Comparison of ENCODE assay signal across 8 cellular contexts in genomic region chr1:245153645-245154428, GRCh38. TPM values are rescaled to one million over a fixed set of nuclear protein-coding genes. Genes with fewer than 3 reads are reported as not detected.
DNase-seq lines count a peak whose midpoint lies in the region; ATAC-seq and TF ChIP-seq lines count a peak whose summit lies in the region.

No MANE protein-coding gene starts in this region.

- H3F3A ChIP-seq in neural cell (ENCODE audit: insufficient read depth, low read length, poor library complexity, severe bottlenecking): peaks cover 3% of the 10 kb centered on the region

- H3K9me2 ChIP-seq in neural cell (ENCODE audit: insufficient read depth, low read length): no peaks in the 10 kb centered on the region

- peak overlapping the region; percentile 75 for H3K9ac ChIP-seq in neural cell (ENCODE audit: low read length)

- peak overlapping the region; percentile 93 for H3K4me2 ChIP-seq in neural cell (ENCODE audit: low read length)

- peaks cover 32 to 46% (median 37%) of the 10 kb centered on the region in 3 donors for H3K4me1 ChIP-seq in esophagus squamous epithelium

- TF ChIP-seq POLR2A in esophagus squamous epithelium (IDR thresholded peaks at IDR 0.05): no peak

- H2AFZ ChIP-seq in neural cell (ENCODE audit: low read depth, low read length): peak overlapping the region; percentile 71

- H4K20me1 ChIP-seq in neural cell (ENCODE audit: insufficient read depth): no peaks in the 10 kb centered on the region

- H3K27me3 ChIP-seq in esophagus squamous epithelium: peaks cover 0 to 90% (median 0%) of the 10 kb centered on the region in 4 donors
- H3K27me3 ChIP-seq in neural cell (ENCODE audit: insufficient read depth, low read depth, low read length): peaks cover 23% of the 10 kb centered on the region

- no peak for TF ChIP-seq CTCF in HFF-Myc (IDR thresholded peaks at IDR 0.05; ENCODE audit: low read depth, low read length, missing control alignments)
- TF ChIP-seq CTCF in WI38 (IDR thresholded peaks at IDR 0.05; ENCODE audit: low read depth, low read length): no peak
- no peak for TF ChIP-seq CTCF in esophagus squamous epithelium (IDR thresholded peaks at IDR 0.05)
- no peak for TF ChIP-seq CTCF in neural cell (IDR thresholded peaks at IDR 0.05; ENCODE audit: poor library complexity, severe bottlenecking)

- H3K4me3 ChIP-seq in HFF-Myc (replicated peaks; ENCODE audit: low read depth, low read length) (peak overlapping the region; percentile 65), WI38 (ENCODE audit: low read depth, low read length) (peak overlapping the region; percentile 65), esophagus squamous epithelium (peak overlapping the region; percentile 48 to 79 (median 56)), neural cell (ENCODE audit: low read length) (peak overlapping the region; percentile 91)

- H3K36me3 ChIP-seq in esophagus squamous epithelium: no peaks in the 10 kb centered on the region
- no peaks in the 10 kb centered on the region for H3K36me3 ChIP-seq in neural cell (ENCODE audit: insufficient read depth, low read length)

- DNase-seq in COLO668 (lab: John Stamatoyannopoulos, UW; ENCODE audit: unreplicated experiment) (peak; percentile 72), HFF-Myc (ENCODE audit: extremely low read depth, low read depth) (no peak), esophagus squamous epithelium (lab: John Stamatoyannopoulos, UW) (no peak)

- WGBS in esophagus squamous epithelium, 2 donors: 0% methylated on average over 4 of the region's 70 CpGs; no CpG with 5 or more reads in 1 of the 2 donors

- ATAC-seq in HG02885 (IDR thresholded peaks at IDR 0.05; ENCODE audit: poor library complexity, unreplicated experiment): no peak
- ATAC-seq in GM21390 (IDR thresholded peaks at IDR 0.05; ENCODE audit: unreplicated experiment): no peak
- no peak for ATAC-seq in HG02798 (IDR thresholded peaks at IDR 0.05; ENCODE audit: poor library complexity, unreplicated experiment)

- H3K9me3 ChIP-seq in esophagus squamous epithelium (no peaks in the 10 kb centered on the region), neural cell (ENCODE audit: low read length) (no peaks in the 10 kb centered on the region)

- intact Hi-C loops in esophagus squamous epithelium (cut with DNase I): no loop called here

- H3K27ac ChIP-seq in esophagus squamous epithelium (peak overlapping the region in 1 of 4 donors; percentile 36), neural cell (ENCODE audit: low read length) (peak overlapping the region; percentile 74)

- TF ChIP-seq EP300 in neural cell (conservative IDR thresholded peaks at IDR 0.05; ENCODE audit: poor library complexity, severe bottlenecking): no peak

- TF ChIP-seq RAD21 in neural cell (conservative IDR thresholded peaks at IDR 0.05): no peak

- peaks cover 17% of the 10 kb centered on the region for H3K79me2 ChIP-seq in neural cell (replicated peaks; ENCODE audit: insufficient read depth, low read length)

TF ChIP-seq in neural cell, 6 proteins besides CTCF, POLR2A, EP300 and RAD21:
- peak; percentile 83 for TF ChIP-seq MXI1 (conservative IDR thresholded peaks at IDR 0.05; ENCODE audit: poor library complexity, severe bottlenecking)
- TF ChIP-seq POLR2AphosphoS5 (IDR thresholded peaks at IDR 0.05): no peak
- no peak for TF ChIP-seq EZH2 (IDR thresholded peaks at IDR 0.05; ENCODE audit: borderline replicate concordance, insufficient read depth, low read length, poor library complexity, severe bottlenecking)
- TF ChIP-seq SMC3 (conservative IDR thresholded peaks at IDR 0.05; ENCODE audit: poor library complexity): no peak
- TF ChIP-seq, protein P1, sequence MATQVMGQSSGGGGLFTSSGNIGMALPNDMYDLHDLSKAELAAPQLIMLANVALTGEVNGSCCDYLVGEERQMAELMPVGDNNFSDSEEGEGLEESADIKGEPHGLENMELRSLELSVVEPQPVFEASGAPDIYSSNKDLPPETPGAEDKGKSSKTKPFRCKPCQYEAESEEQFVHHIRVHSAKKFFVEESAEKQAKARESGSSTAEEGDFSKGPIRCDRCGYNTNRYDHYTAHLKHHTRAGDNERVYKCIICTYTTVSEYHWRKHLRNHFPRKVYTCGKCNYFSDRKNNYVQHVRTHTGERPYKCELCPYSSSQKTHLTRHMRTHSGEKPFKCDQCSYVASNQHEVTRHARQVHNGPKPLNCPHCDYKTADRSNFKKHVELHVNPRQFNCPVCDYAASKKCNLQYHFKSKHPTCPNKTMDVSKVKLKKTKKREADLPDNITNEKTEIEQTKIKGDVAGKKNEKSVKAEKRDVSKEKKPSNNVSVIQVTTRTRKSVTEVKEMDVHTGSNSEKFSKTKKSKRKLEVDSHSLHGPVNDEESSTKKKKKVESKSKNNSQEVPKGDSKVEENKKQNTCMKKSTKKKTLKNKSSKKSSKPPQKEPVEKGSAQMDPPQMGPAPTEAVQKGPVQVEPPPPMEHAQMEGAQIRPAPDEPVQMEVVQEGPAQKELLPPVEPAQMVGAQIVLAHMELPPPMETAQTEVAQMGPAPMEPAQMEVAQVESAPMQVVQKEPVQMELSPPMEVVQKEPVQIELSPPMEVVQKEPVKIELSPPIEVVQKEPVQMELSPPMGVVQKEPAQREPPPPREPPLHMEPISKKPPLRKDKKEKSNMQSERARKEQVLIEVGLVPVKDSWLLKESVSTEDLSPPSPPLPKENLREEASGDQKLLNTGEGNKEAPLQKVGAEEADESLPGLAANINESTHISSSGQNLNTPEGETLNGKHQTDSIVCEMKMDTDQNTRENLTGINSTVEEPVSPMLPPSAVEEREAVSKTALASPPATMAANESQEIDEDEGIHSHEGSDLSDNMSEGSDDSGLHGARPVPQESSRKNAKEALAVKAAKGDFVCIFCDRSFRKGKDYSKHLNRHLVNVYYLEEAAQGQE (IDR thresholded peaks at IDR 0.05; ENCODE audit: borderline replicate concordance): peak; percentile 29
- TF ChIP-seq TAF1 (IDR thresholded peaks at IDR 0.05; ENCODE audit: low read depth): peak; percentile 57

RNA-seq across cellular contexts. Expression of gene KIF26B, which starts 0.9 kb away (rescaled TPM):
- 1 to 10 TPM in 2 of 4 donors, under 1 TPM in 2; 0.23 to 2.7 (median 1.0) TPM for total RNA-seq in esophagus squamous epithelium
- 6.3 and 7.2 TPM in 2 replicates for polyA plus RNA-seq in neural cell
- 36.0 and 45.8 TPM in 2 replicates for polyA minus RNA-seq in neural cell
